ENCODE assay signal across 1 cellular context in the genomic region with DNA sequence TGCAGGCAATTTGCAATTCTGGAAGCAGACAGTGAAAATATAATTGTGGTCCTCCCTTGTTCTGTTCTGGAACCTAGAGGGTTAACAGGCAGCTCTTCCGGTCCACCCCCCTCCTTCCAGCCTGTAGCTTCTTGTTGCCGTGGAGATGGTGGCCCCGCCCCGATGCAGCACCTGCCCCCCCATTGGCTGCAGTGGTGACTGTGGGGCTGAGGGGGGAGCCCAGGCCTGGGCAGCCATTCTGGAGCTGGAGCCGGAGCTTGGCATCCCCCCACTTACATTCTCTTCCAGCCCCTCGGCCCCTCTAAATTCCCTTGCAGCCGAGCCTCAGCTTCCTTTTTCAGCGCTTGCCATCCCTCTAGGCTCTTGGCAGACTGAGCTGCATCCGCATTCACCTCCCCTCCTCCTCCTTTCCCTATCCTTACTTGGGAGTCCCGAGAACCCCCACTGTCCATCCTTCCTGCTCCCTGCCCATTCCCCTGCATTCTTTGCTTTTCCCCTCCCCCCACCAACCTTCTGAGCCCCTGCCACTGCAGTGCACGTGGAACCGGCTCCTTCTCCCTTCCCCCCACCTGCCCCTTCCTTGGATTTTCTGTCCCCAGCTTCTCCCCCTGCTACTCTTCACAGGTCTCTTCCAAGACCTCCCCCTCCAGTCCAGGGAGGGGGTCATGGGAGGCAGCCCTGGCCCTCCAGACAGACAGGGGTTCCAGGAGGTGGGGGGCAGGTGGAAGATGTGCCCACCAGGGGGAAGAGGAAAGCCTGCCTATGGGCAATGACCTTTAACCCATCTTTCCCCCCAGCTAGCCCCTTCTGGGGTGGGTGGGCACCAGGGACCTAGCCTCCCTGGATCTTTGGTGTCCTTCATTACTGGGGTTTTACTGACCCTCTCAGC.
TF ChIP-seq lines count a peak whose summit lies in the region.

No MANE protein-coding gene starts in this region.

TF ChIP-seq in K562, 482 proteins besides CTCF, POLR2A, EP300 and RAD21 (continued from another document):
- TF ChIP-seq, protein P1, sequence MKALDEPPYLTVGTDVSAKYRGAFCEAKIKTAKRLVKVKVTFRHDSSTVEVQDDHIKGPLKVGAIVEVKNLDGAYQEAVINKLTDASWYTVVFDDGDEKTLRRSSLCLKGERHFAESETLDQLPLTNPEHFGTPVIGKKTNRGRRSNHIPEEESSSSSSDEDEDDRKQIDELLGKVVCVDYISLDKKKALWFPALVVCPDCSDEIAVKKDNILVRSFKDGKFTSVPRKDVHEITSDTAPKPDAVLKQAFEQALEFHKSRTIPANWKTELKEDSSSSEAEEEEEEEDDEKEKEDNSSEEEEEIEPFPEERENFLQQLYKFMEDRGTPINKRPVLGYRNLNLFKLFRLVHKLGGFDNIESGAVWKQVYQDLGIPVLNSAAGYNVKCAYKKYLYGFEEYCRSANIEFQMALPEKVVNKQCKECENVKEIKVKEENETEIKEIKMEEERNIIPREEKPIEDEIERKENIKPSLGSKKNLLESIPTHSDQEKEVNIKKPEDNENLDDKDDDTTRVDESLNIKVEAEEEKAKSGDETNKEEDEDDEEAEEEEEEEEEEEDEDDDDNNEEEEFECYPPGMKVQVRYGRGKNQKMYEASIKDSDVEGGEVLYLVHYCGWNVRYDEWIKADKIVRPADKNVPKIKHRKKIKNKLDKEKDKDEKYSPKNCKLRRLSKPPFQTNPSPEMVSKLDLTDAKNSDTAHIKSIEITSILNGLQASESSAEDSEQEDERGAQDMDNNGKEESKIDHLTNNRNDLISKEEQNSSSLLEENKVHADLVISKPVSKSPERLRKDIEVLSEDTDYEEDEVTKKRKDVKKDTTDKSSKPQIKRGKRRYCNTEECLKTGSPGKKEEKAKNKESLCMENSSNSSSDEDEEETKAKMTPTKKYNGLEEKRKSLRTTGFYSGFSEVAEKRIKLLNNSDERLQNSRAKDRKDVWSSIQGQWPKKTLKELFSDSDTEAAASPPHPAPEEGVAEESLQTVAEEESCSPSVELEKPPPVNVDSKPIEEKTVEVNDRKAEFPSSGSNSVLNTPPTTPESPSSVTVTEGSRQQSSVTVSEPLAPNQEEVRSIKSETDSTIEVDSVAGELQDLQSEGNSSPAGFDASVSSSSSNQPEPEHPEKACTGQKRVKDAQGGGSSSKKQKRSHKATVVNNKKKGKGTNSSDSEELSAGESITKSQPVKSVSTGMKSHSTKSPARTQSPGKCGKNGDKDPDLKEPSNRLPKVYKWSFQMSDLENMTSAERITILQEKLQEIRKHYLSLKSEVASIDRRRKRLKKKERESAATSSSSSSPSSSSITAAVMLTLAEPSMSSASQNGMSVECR (CRISPR knock-in tag; IDR thresholded peaks at IDR 0.05): peak; percentile 38; the same call in 1 of the 2 replicates
- TF ChIP-seq, protein P2, sequence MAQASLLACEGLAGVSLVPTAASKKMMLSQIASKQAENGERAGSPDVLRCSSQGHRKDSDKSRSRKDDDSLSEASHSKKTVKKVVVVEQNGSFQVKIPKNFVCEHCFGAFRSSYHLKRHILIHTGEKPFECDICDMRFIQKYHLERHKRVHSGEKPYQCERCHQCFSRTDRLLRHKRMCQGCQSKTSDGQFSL (CRISPR knock-in tag; IDR thresholded peaks at IDR 0.05): peak; percentile 98
- TF ChIP-seq, protein P2 (tag; IDR thresholded peaks at IDR 0.05): peak in 1 of 2 experiments; percentile 90; a peak in 2 of 4 replicates
- TF ChIP-seq BMI1 (IDR thresholded peaks at IDR 0.05; ENCODE audit: low read length) (peak; percentile 69), SIN3A (IDR thresholded peaks at IDR 0.05; ENCODE audit: borderline replicate concordance in 2 of 2, control insufficient read depth in 1 of 2, low read depth in 2 of 2, low read length in 2 of 2) (peak in 1 of 2 experiments; percentile 65; a peak in 2 of 4 replicates), ETV1 (tag; conservative IDR thresholded peaks at IDR 0.05; ENCODE audit: low read depth) (peak; percentile 96), RFX1 (IDR thresholded peaks at IDR 0.05) (peak; percentile 94), ATF1 (CRISPR knock-in tag; IDR thresholded peaks at IDR 0.05) (no peak), ATF1 (tag; IDR thresholded peaks at IDR 0.05) (peak; percentile 30; the same call in 1 of the 2 replicates), CSDE1 (IDR thresholded peaks at IDR 0.05) (peak in 1 of 2 experiments; percentile 57; a peak in 1 of 4 replicates), ZBTB7A (IDR thresholded peaks at IDR 0.05; ENCODE audit: borderline replicate concordance, control insufficient read depth, low read depth, low read length) (peak; percentile 38; the same call in 1 of the 2 replicates), ELF1 (tag; IDR thresholded peaks at IDR 0.05) (peak; percentile 74), PURB (CRISPR knock-in tag; IDR thresholded peaks at IDR 0.05; ENCODE audit: low read depth) (no peak), EGR1 (conservative IDR thresholded peaks at IDR 0.05) (0 out of 2 replicates have a peak, but pooled peaks have one; percentile 17), FOXJ3 (CRISPR knock-in tag; IDR thresholded peaks at IDR 0.05) (peak; percentile 72), TOE1 (IDR thresholded peaks at IDR 0.05; ENCODE audit: borderline replicate concordance) (peak; percentile 59; the same call in 1 of the 2 replicates), TOE1 (CRISPR knock-in tag; IDR thresholded peaks at IDR 0.05; ENCODE audit: borderline replicate concordance, low read depth) (no peak), NFYB (IDR thresholded peaks at IDR 0.05; ENCODE audit: extremely low read depth, insufficient read length) (peak; percentile 46)
- TF ChIP-seq, protein P3, sequence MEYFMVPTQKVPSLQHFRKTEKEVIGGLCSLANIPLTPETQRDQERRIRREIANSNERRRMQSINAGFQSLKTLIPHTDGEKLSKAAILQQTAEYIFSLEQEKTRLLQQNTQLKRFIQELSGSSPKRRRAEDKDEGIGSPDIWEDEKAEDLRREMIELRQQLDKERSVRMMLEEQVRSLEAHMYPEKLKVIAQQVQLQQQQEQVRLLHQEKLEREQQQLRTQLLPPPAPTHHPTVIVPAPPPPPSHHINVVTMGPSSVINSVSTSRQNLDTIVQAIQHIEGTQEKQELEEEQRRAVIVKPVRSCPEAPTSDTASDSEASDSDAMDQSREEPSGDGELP (CRISPR knock-in tag; IDR thresholded peaks at IDR 0.05; ENCODE audit: borderline replicate concordance): peak; percentile 52; the same call in 1 of the 2 replicates
- TF ChIP-seq, protein P4, sequence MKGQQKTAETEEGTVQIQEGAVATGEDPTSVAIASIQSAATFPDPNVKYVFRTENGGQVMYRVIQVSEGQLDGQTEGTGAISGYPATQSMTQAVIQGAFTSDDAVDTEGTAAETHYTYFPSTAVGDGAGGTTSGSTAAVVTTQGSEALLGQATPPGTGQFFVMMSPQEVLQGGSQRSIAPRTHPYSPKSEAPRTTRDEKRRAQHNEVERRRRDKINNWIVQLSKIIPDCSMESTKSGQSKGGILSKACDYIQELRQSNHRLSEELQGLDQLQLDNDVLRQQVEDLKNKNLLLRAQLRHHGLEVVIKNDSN (CRISPR knock-in tag; IDR thresholded peaks at IDR 0.05): peak; percentile 21; the same call in 1 of the 2 replicates
